8 cellular contexts compared by ENCODE assay signal in the genomic region with DNA sequence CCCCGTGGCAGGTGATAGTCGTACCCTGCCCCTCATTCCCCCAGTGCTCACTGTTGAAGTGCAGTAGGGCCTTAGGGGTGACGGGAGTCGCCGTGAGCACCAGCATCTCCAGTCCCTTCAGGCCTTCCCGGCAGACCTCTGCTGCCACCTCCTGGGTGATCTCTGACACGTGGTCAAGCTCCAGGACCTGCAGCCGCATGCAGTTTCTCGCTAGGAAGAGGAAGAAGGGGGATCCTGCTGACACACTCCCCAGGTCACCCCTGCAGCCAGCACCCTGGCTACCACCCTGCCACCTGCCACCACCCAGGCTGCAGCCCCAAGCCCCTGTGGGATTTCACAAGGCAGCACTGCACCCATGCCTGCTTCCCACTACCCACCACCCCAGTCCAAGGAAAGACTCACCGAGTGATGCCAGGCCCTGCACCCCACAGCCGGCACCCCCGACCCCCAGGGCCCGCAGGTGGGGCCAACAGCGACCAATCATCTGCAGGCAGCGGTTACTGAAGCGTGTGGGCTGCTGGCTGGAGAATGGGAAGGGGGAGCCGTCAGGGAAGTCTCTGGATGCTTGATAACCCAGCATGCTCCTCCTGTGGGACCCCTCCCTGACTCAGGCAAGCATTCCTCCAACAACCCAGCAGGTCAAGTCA. TPM values are rescaled to one million over a fixed set of nuclear protein-coding genes. Genes with fewer than 3 reads are reported as not detected.
A peak's percentile ranks its signal among the peaks of the same experiment; 100 is the strongest.
DNase-seq lines count a peak whose midpoint lies in the region; TF ChIP-seq lines count a peak whose summit lies in the region.

No MANE protein-coding gene starts in this region.

- H3K27me3 Mint-ChIP-seq in nephron progenitor cell (ENCODE audit: low read depth, poor library complexity), result peaks cover 11% of the 10 kb centered on the region
- H3K27me3 Mint-ChIP-seq in activated T-helper 1 cell treated with anti-CD3 and anti-CD28 coated beads, Interleukin-12 subunit alpha, Interleukin-12 subunit beta, Interleukin-2, Interleukin-4 antibody, amounts not matched to agents 30 ng/mL and 10 ng/mL and 1 ng/mL, durations not matched to agents 14 hours and 24 hours and 36 hours (ENCODE audit: insufficient read depth), result no peaks in the 10 kb centered on the region

- DNase-seq in NT2/D1 (ENCODE audit: low read depth, low spot score), result peak; percentile 49
- peak; percentile 57 for DNase-seq in epidermal melanocyte (ENCODE audit: insufficient read length, low spot score)
- DNase-seq in nephron progenitor cell, result peak; percentile 71
- DNase-seq in activated T-helper 1 cell treated with anti-CD3 and anti-CD28 coated beads, Interleukin-12 subunit alpha, Interleukin-12 subunit beta, Interleukin-2, Interleukin-4 antibody, amounts not matched to agents 30 ng/mL and 10 ng/mL and 1 ng/mL, durations not matched to agents 14 hours and 24 hours and 36 hours (ENCODE audit: low spot score), result no peak
- no peak for DNase-seq in stimulated activated CD8-positive, alpha-beta memory T cell treated with anti-CD3 and anti-CD28 coated beads, Interleukin-4, amount 100 ng/mL, for 48 hours
- DNase-seq in T-helper 1 cell, result no peak
- DNase-seq in GOT3 (lab: John Stamatoyannopoulos, UW), result no peak

- no peaks in the 10 kb centered on the region for H3K36me3 Mint-ChIP-seq in nephron progenitor cell (ENCODE audit: low read depth)
- peaks cover 7% of the 10 kb centered on the region for H3K36me3 Mint-ChIP-seq in activated T-helper 1 cell treated with anti-CD3 and anti-CD28 coated beads, Interleukin-12 subunit alpha, Interleukin-12 subunit beta, Interleukin-2, Interleukin-4 antibody, amounts not matched to agents 30 ng/mL and 10 ng/mL and 1 ng/mL, durations not matched to agents 14 hours and 24 hours and 36 hours (ENCODE audit: low read depth)

- TF ChIP-seq CTCF in GM12872 (IDR thresholded peaks at IDR 0.05; ENCODE audit: insufficient read depth, low read depth, low read length) (peak; percentile 48), nephron progenitor cell (IDR thresholded peaks at IDR 0.05) (peak; percentile 48)

- no peaks in the 10 kb centered on the region for H3K9me3 ChIP-seq in NT2/D1 (ENCODE audit: insufficient read depth, low read length)

- H3K36me3 ChIP-seq in NT2/D1 (ENCODE audit: insufficient read depth, insufficient read length, low read length), result no peaks in the 10 kb centered on the region

- no peak overlapping the region for H3K9ac ChIP-seq in NT2/D1 (ENCODE audit: insufficient read length, low read depth)

- H3K27ac Mint-ChIP-seq in nephron progenitor cell, result no peak overlapping the region
- H3K27ac Mint-ChIP-seq in activated T-helper 1 cell treated with anti-CD3 and anti-CD28 coated beads, Interleukin-12 subunit alpha, Interleukin-12 subunit beta, Interleukin-2, Interleukin-4 antibody, amounts not matched to agents 30 ng/mL and 10 ng/mL and 1 ng/mL, durations not matched to agents 14 hours and 24 hours and 36 hours, result no peak overlapping the region

- intact Hi-C loops in activated T-helper 1 cell treated with anti-CD3 and anti-CD28 coated beads, Interleukin-12 subunit alpha, Interleukin-12 subunit beta, Interleukin-2, Interleukin-4 antibody, amounts not matched to agents 30 ng/mL and 10 ng/mL and 1 ng/mL, durations not matched to agents 14 hours and 24 hours and 36 hours (cut with micrococcal nuclease), result no loop called here

- peaks cover 4% of the 10 kb centered on the region for H3K4me1 Mint-ChIP-seq in nephron progenitor cell
- H3K4me1 Mint-ChIP-seq in activated T-helper 1 cell treated with anti-CD3 and anti-CD28 coated beads, Interleukin-12 subunit alpha, Interleukin-12 subunit beta, Interleukin-2, Interleukin-4 antibody, amounts not matched to agents 30 ng/mL and 10 ng/mL and 1 ng/mL, durations not matched to agents 14 hours and 24 hours and 36 hours (ENCODE audit: low read depth), result no peaks in the 10 kb centered on the region

- H3K4me3 Mint-ChIP-seq in nephron progenitor cell, result no peak overlapping the region
- no peak overlapping the region for H3K4me3 Mint-ChIP-seq in activated T-helper 1 cell treated with anti-CD3 and anti-CD28 coated beads, Interleukin-12 subunit alpha, Interleukin-12 subunit beta, Interleukin-2, Interleukin-4 antibody, amounts not matched to agents 30 ng/mL and 10 ng/mL and 1 ng/mL, durations not matched to agents 14 hours and 24 hours and 36 hours

- no peaks in the 10 kb centered on the region for H3K9me3 Mint-ChIP-seq in nephron progenitor cell
- no peaks in the 10 kb centered on the region for H3K9me3 Mint-ChIP-seq in activated T-helper 1 cell treated with anti-CD3 and anti-CD28 coated beads, Interleukin-12 subunit alpha, Interleukin-12 subunit beta, Interleukin-2, Interleukin-4 antibody, amounts not matched to agents 30 ng/mL and 10 ng/mL and 1 ng/mL, durations not matched to agents 14 hours and 24 hours and 36 hours

- no peaks in the 10 kb centered on the region for H3K27me3 ChIP-seq in NT2/D1 (ENCODE audit: insufficient read depth, insufficient read length)

- peaks cover 5% of the 10 kb centered on the region for H3K4me1 ChIP-seq in NT2/D1 (ENCODE audit: insufficient read depth, insufficient read length)

- no peak overlapping the region for H3K4me3 ChIP-seq in NT2/D1 (ENCODE audit: insufficient read length, low read depth)

RNA-seq across cellular contexts. Expression of a gene that starts 23.8 kb away (rescaled TPM):
- total RNA-seq in activated T-helper 1 cell treated with anti-CD3 and anti-CD28 coated beads, Interleukin-12 subunit alpha, Interleukin-12 subunit beta, Interleukin-2, Interleukin-4 antibody, amounts not matched to agents 30 ng/mL and 10 ng/mL and 1 ng/mL, durations not matched to agents 14 hours and 24 hours and 36 hours, result 29.3 and 30.9 TPM in 2 replicates

RNA-seq across cellular contexts. Expression of a gene that starts 26.4 kb away (rescaled TPM):
- total RNA-seq in activated T-helper 1 cell treated with anti-CD3 and anti-CD28 coated beads, Interleukin-12 subunit alpha, Interleukin-12 subunit beta, Interleukin-2, Interleukin-4 antibody, amounts not matched to agents 30 ng/mL and 10 ng/mL and 1 ng/mL, durations not matched to agents 14 hours and 24 hours and 36 hours, result 631 and 648 TPM in 2 replicates

RNA-seq across cellular contexts. Expression of a gene that starts 27.4 kb away (rescaled TPM):
- total RNA-seq in activated T-helper 1 cell treated with anti-CD3 and anti-CD28 coated beads, Interleukin-12 subunit alpha, Interleukin-12 subunit beta, Interleukin-2, Interleukin-4 antibody, amounts not matched to agents 30 ng/mL and 10 ng/mL and 1 ng/mL, durations not matched to agents 14 hours and 24 hours and 36 hours, result 16.6 and 18.6 TPM in 2 replicates

RNA-seq across cellular contexts. Expression of a gene that starts 32.9 kb away (rescaled TPM):
- 1.9 TPM in 2 replicates for total RNA-seq in activated T-helper 1 cell treated with anti-CD3 and anti-CD28 coated beads, Interleukin-12 subunit alpha, Interleukin-12 subunit beta, Interleukin-2, Interleukin-4 antibody, amounts not matched to agents 30 ng/mL and 10 ng/mL and 1 ng/mL, durations not matched to agents 14 hours and 24 hours and 36 hours

RNA-seq across cellular contexts. Expression of a gene that starts 46.4 kb away (rescaled TPM):
- total RNA-seq in activated T-helper 1 cell treated with anti-CD3 and anti-CD28 coated beads, Interleukin-12 subunit alpha, Interleukin-12 subunit beta, Interleukin-2, Interleukin-4 antibody, amounts not matched to agents 30 ng/mL and 10 ng/mL and 1 ng/mL, durations not matched to agents 14 hours and 24 hours and 36 hours, result 58.5 and 62.3 TPM in 2 replicates

Comparison
In these comparisons a context has a peak if more than half of its experiments do, and no peak if none do; other contexts are left out.
1. DNase-seq: peak in NT2/D1 (single experiment), epidermal melanocyte (single experiment) and nephron progenitor cell (single experiment); none in activated T-helper 1 cell treated with anti-CD3 and anti-CD28 coated beads, Interleukin-12 subunit alpha, Interleukin-12 subunit beta, Interleukin-2, Interleukin-4 antibody, amounts not matched to agents 30 ng/mL and 10 ng/mL and 1 ng/mL, durations not matched to agents 14 hours and 24 hours and 36 hours (single experiment), stimulated activated CD8-positive, alpha-beta memory T cell treated with anti-CD3 and anti-CD28 coated beads, Interleukin-4, amount 100 ng/mL, for 48 hours (single experiment), T-helper 1 cell (0 of 5) and GOT3 (single experiment).